Comparison of ENCODE assay signal across 23 cellular contexts in genomic region chr1:32944180-32944579, GRCh38. TPM values are rescaled to one million over a fixed set of nuclear protein-coding genes. Genes with fewer than 3 reads are reported as not detected.
DNase-seq lines count a peak whose midpoint lies in the region; ATAC-seq and TF ChIP-seq lines count a peak whose summit lies in the region.
"Had no signal": no experiment of that assay in that cellular context is flagged by ENCODE, and none has a peak within 500 bp of the region (broad histone marks: within the 10 kb centered on the region; RNA-seq: fewer than 3 reads in every experiment).

No MANE protein-coding gene starts in this region.

- CTCF ChIA-PET in PC-9 (lab: Charles Lee): interaction anchor here (0.7 kb wide), 1 partner anchor 498 kb away, joined by 5 read pairs; no protein-coding TSS in a partner anchor
- CTCF ChIA-PET in activated CD8-positive, alpha-beta T cell treated with anti-CD3 and anti-CD28 coated beads, Interleukin-2, amount 10 ng/mL, durations not matched to agents 7 days and 5 days (lab: Charles Lee): interaction anchor here (1.5 to 1.9 kb wide), 3 partner anchors 10 to 351 kb away, joined by 3 to 7 read pairs (median 5); no protein-coding TSS in a partner anchor

- H3K27ac Mint-ChIP-seq in natural killer cell treated with Interleukin-12 subunit alpha and Interleukin-12 subunit beta and Interleukin-15 and Interleukin-18, amount 100 ng/mL, for 72 hours: peak overlapping the region; percentile 40 to 42
- H3K27ac Mint-ChIP-seq in natural killer cell: peak overlapping the region in 1 of 2 donors; percentile 29
- peak overlapping the region; percentile 65 for H3K27ac Mint-ChIP-seq in stimulated activated effector memory CD8-positive, alpha-beta T cell treated with anti-CD3 and anti-CD28 coated beads, Interleukin-12 subunit alpha, Interleukin-12 subunit beta, amount 100 ng/mL, for 72 hours
- no peak overlapping the region for H3K27ac Mint-ChIP-seq in activated CD8-positive, alpha-beta T cell treated with anti-CD3 and anti-CD28 coated beads, Interleukin-2, amount 10 ng/mL, durations not matched to agents 7 days and 5 days

- peaks cover 6% of the 10 kb centered on the region for H3F3A ChIP-seq in PC-9 (ENCODE audit: insufficient read depth, low read depth)

- H3K4me3 ChIP-seq in PC-9: no peak overlapping the region
- H3K4me3 ChIP-seq: A549, BLaER1, GM12878, GM23248, HAP-1 had no signal

- H3K36me3 Mint-ChIP-seq in natural killer cell treated with Interleukin-12 subunit alpha and Interleukin-12 subunit beta and Interleukin-15 and Interleukin-18, amount 100 ng/mL, for 72 hours: peaks cover 34% of the 10 kb centered on the region
- peaks cover 14% of the 10 kb centered on the region for H3K36me3 Mint-ChIP-seq in natural killer cell
- peaks cover 99% of the 10 kb centered on the region for H3K36me3 Mint-ChIP-seq in stimulated activated effector memory CD8-positive, alpha-beta T cell treated with anti-CD3 and anti-CD28 coated beads, Interleukin-12 subunit alpha, Interleukin-12 subunit beta, amount 100 ng/mL, for 72 hours
- H3K36me3 Mint-ChIP-seq in activated CD8-positive, alpha-beta T cell treated with anti-CD3 and anti-CD28 coated beads, Interleukin-2, amount 10 ng/mL, durations not matched to agents 7 days and 5 days (ENCODE audit: low read depth): peaks cover 59% of the 10 kb centered on the region

- TF ChIP-seq CTCF in natural killer cell (IDR thresholded peaks at IDR 0.05) (no peak), PC-9 (conservative IDR thresholded peaks at IDR 0.05) (no peak)

- no peak overlapping the region for H2AFZ ChIP-seq in PC-9
- H2AFZ ChIP-seq: GM23248 had no signal

- H3K9me3 ChIP-seq in PC-9 (ENCODE audit: insufficient read depth, low read depth): no peaks in the 10 kb centered on the region
- H3K9me3 ChIP-seq: A549, BLaER1, HAP-1 had no signal

- POLR2A ChIA-PET in PC-9 (lab: Charles Lee; ENCODE audit: unreplicated experiment): no interaction called here
- POLR2A ChIA-PET in activated CD8-positive, alpha-beta T cell treated with anti-CD3 and anti-CD28 coated beads, Interleukin-2, amount 10 ng/mL, durations not matched to agents 7 days and 5 days (lab: Charles Lee): interaction anchor here (0.6 to 1.4 kb wide), 2 partner anchors 21 to 37 kb away, joined by 3 to 4 read pairs; no protein-coding TSS in a partner anchor

- no peak for ATAC-seq in natural killer cell treated with Interleukin-12 subunit alpha and Interleukin-12 subunit beta and Interleukin-15 and Interleukin-18, amount 100 ng/mL, for 72 hours
- ATAC-seq in natural killer cell: no peak
- ATAC-seq in left lobe of liver: peak; percentile 64
- no peak for ATAC-seq in stimulated activated effector memory CD8-positive, alpha-beta T cell treated with anti-CD3 and anti-CD28 coated beads, Interleukin-12 subunit alpha, Interleukin-12 subunit beta, amount 100 ng/mL, for 72 hours
- ATAC-seq in activated CD8-positive, alpha-beta T cell treated with anti-CD3 and anti-CD28 coated beads, Interleukin-2, amount 10 ng/mL, durations not matched to agents 7 days and 5 days: no peak
- ATAC-seq: A549, GM12878 had no signal

- intact Hi-C loops in natural killer cell (cut with micrococcal nuclease): no loop called here
- intact Hi-C loops in PC-9 (cut with micrococcal nuclease; ENCODE audit: unreplicated experiment): no loop called here

- H4K20me1 ChIP-seq in PC-9 (ENCODE audit: insufficient read depth): no peaks in the 10 kb centered on the region

- no peak overlapping the region for H3K27ac ChIP-seq in PC-9
- H3K27ac ChIP-seq: 22Rv1, A549, BLaER1, GM23248 had no signal

- no peaks in the 10 kb centered on the region for H3K27me3 ChIP-seq in PC-9 (ENCODE audit: insufficient read depth, low read depth)
- H3K27me3 ChIP-seq: BLaER1 had no signal

- H3K4me2 ChIP-seq in PC-9: no peak overlapping the region
- H3K4me2 ChIP-seq: A549, BLaER1 had no signal

- BruUV-seq in PC-9 (replicated peaks; lab: Mats Ljungman, UMichigan): no TSS peak

- peaks cover 36 to 52% of the 10 kb centered on the region in 2 donors for H3K4me1 Mint-ChIP-seq in natural killer cell treated with Interleukin-12 subunit alpha and Interleukin-12 subunit beta and Interleukin-15 and Interleukin-18, amount 100 ng/mL, for 72 hours (ENCODE audit: low read depth in 2 of 2)
- peaks cover 21 to 25% of the 10 kb centered on the region in 2 donors for H3K4me1 Mint-ChIP-seq in natural killer cell
- H3K4me1 Mint-ChIP-seq in stimulated activated effector memory CD8-positive, alpha-beta T cell treated with anti-CD3 and anti-CD28 coated beads, Interleukin-12 subunit alpha, Interleukin-12 subunit beta, amount 100 ng/mL, for 72 hours: peaks cover 32% of the 10 kb centered on the region
- peaks cover 25% of the 10 kb centered on the region for H3K4me1 Mint-ChIP-seq in activated CD8-positive, alpha-beta T cell treated with anti-CD3 and anti-CD28 coated beads, Interleukin-2, amount 10 ng/mL, durations not matched to agents 7 days and 5 days (ENCODE audit: low read depth)

- H3K4me3 Mint-ChIP-seq in natural killer cell treated with Interleukin-12 subunit alpha and Interleukin-12 subunit beta and Interleukin-15 and Interleukin-18, amount 100 ng/mL, for 72 hours: no peak overlapping the region
- H3K4me3 Mint-ChIP-seq in natural killer cell: no peak overlapping the region
- H3K4me3 Mint-ChIP-seq in stimulated activated effector memory CD8-positive, alpha-beta T cell treated with anti-CD3 and anti-CD28 coated beads, Interleukin-12 subunit alpha, Interleukin-12 subunit beta, amount 100 ng/mL, for 72 hours: no peak overlapping the region
- no peak overlapping the region for H3K4me3 Mint-ChIP-seq in activated CD8-positive, alpha-beta T cell treated with anti-CD3 and anti-CD28 coated beads, Interleukin-2, amount 10 ng/mL, durations not matched to agents 7 days and 5 days
- H3K4me3 Mint-ChIP-seq: CD14-positive monocyte; CD8-positive, alpha-beta memory T cell had no signal

- H3K36me3 ChIP-seq in PC-9 (ENCODE audit: low read depth): peaks cover 31% of the 10 kb centered on the region; the same call in 1 of the 2 replicates

- H3K4me1 ChIP-seq in PC-9 (replicated peaks; ENCODE audit: insufficient read depth): peaks cover 13% of the 10 kb centered on the region

- no peaks in the 10 kb centered on the region for H3K9me3 Mint-ChIP-seq in natural killer cell treated with Interleukin-12 subunit alpha and Interleukin-12 subunit beta and Interleukin-15 and Interleukin-18, amount 100 ng/mL, for 72 hours
- H3K9me3 Mint-ChIP-seq in natural killer cell: no peaks in the 10 kb centered on the region
- no peaks in the 10 kb centered on the region for H3K9me3 Mint-ChIP-seq in stimulated activated effector memory CD8-positive, alpha-beta T cell treated with anti-CD3 and anti-CD28 coated beads, Interleukin-12 subunit alpha, Interleukin-12 subunit beta, amount 100 ng/mL, for 72 hours
- H3K9me3 Mint-ChIP-seq in activated CD8-positive, alpha-beta T cell treated with anti-CD3 and anti-CD28 coated beads, Interleukin-2, amount 10 ng/mL, durations not matched to agents 7 days and 5 days (ENCODE audit: insufficient read depth): no peaks in the 10 kb centered on the region
- H3K9me3 Mint-ChIP-seq: CD14-positive monocyte; CD8-positive, alpha-beta memory T cell had no signal

- H3K27me3 Mint-ChIP-seq in natural killer cell treated with Interleukin-12 subunit alpha and Interleukin-12 subunit beta and Interleukin-15 and Interleukin-18, amount 100 ng/mL, for 72 hours: no peaks in the 10 kb centered on the region
- H3K27me3 Mint-ChIP-seq in natural killer cell (ENCODE audit: low read depth in 2 of 2): no peaks in the 10 kb centered on the region
- no peaks in the 10 kb centered on the region for H3K27me3 Mint-ChIP-seq in activated CD8-positive, alpha-beta T cell treated with anti-CD3 and anti-CD28 coated beads, Interleukin-2, amount 10 ng/mL, durations not matched to agents 7 days and 5 days (ENCODE audit: low read depth)
- H3K27me3 Mint-ChIP-seq: CD8-positive, alpha-beta memory T cell had no signal

- no peaks in the 10 kb centered on the region for H3K79me2 ChIP-seq in PC-9 (ENCODE audit: low read depth)

- H3K9me2 ChIP-seq in PC-9 (ENCODE audit: insufficient read depth): no peaks in the 10 kb centered on the region

- DNase-seq in NCI-H82 treated with DMSO at 0.1 percent for 48 hours (lab: John Stamatoyannopoulos, UW; ENCODE audit: unreplicated experiment) (peak; percentile 33), NCI-H82 (lab: John Stamatoyannopoulos, UW) (no peak), natural killer cell (no peak), left lobe of liver (ENCODE audit: low spot score) (no peak), PC-9 (no peak)
- no peak for DNase-seq in natural killer cell treated with Interleukin-12 subunit alpha and Interleukin-12 subunit beta and Interleukin-15 and Interleukin-18, amount 100 ng/mL, for 72 hours (ENCODE audit: low spot score)
- DNase-seq in stimulated activated effector memory CD8-positive, alpha-beta T cell treated with anti-CD3 and anti-CD28 coated beads, Interleukin-12 subunit alpha, Interleukin-12 subunit beta, amount 100 ng/mL, for 72 hours (ENCODE audit: low spot score in 2 of 2): no peak
- no peak for DNase-seq in activated CD8-positive, alpha-beta T cell treated with anti-CD3 and anti-CD28 coated beads, Interleukin-2, amount 10 ng/mL, durations not matched to agents 7 days and 5 days
- DNase-seq: CD8-positive, alpha-beta memory T cell; COR-L47; DMS 273 treated with DMSO at 0.1 percent for 48 hours; DMS53; DND-41; EL; GM23248 had no signal

RNA-seq across cellular contexts. Expression of gene RNF19B, which starts 20.4 kb away (rescaled TPM):
- total RNA-seq in natural killer cell treated with Interleukin-12 subunit alpha and Interleukin-12 subunit beta and Interleukin-15 and Interleukin-18, amount 100 ng/mL, for 72 hours: 100 to 1,000 TPM in 1 of 2 donors, 10 to 100 TPM in 1; 92.0 to 246 TPM
- total RNA-seq in natural killer cell (100 to 1,000 TPM in 1 of 3 donors, 10 to 100 TPM in 2; 44.2 to 110 (median 54.3) TPM), left lobe of liver (6.6 TPM), PC-9 (2021) (25.4 and 25.5 TPM in 2 replicates)
- total RNA-seq in activated CD8-positive, alpha-beta T cell treated with anti-CD3 and anti-CD28 coated beads, Interleukin-2, amount 10 ng/mL, durations not matched to agents 7 days and 5 days: 10 to 100 TPM; 14.0 to 15.8 TPM

RNA-seq across cellular contexts. Expression of gene TMEM54, which starts 43.0 kb away (rescaled TPM):
- 1 to 10 TPM; 2.5 to 5.9 TPM for total RNA-seq in natural killer cell treated with Interleukin-12 subunit alpha and Interleukin-12 subunit beta and Interleukin-15 and Interleukin-18, amount 100 ng/mL, for 72 hours
- total RNA-seq in natural killer cell (not detected), left lobe of liver (6.1 TPM), PC-9 (2021) (102 and 132 TPM in 2 replicates)
- not detected for total RNA-seq in activated CD8-positive, alpha-beta T cell treated with anti-CD3 and anti-CD28 coated beads, Interleukin-2, amount 10 ng/mL, durations not matched to agents 7 days and 5 days

RNA-seq across cellular contexts. Expression of gene HPCA, which starts 57.9 kb away (rescaled TPM):
- under 1 TPM in 1 of 2 donors, not detected in 1; 0.38 TPM for total RNA-seq in natural killer cell treated with Interleukin-12 subunit alpha and Interleukin-12 subunit beta and Interleukin-15 and Interleukin-18, amount 100 ng/mL, for 72 hours
- total RNA-seq in natural killer cell (under 1 TPM in 1 of 3 donors, not detected in 2; 0.59 TPM), left lobe of liver (not detected), PC-9 (2021) (not detected in 2 replicates)
- not detected for total RNA-seq in activated CD8-positive, alpha-beta T cell treated with anti-CD3 and anti-CD28 coated beads, Interleukin-2, amount 10 ng/mL, durations not matched to agents 7 days and 5 days
- total RNA-seq: CD8-positive, alpha-beta memory T cell; G401; GM12878; GM23248; H4 had no signal

Comparison
In these comparisons a context has a peak if more than half of its experiments do, and no peak if none do; other contexts are left out.
1. RNA of gene TMEM54, which starts 43.0 kb away (total RNA-seq): 102 to 132 TPM in PC-9; 6.1 TPM in left lobe of liver (single experiment), 2.5 to 5.9 TPM in natural killer cell treated with Interleukin-12 subunit alpha and Interleukin-12 subunit beta and Interleukin-15 and Interleukin-18, amount 100 ng/mL, for 72 hours, not detected in activated CD8-positive, alpha-beta T cell treated with anti-CD3 and anti-CD28 coated beads, Interleukin-2, amount 10 ng/mL, durations not matched to agents 7 days and 5 days and not detected in natural killer cell; every median in the first group is over 10 times any median in the second.